9 cellular contexts compared by ENCODE assay signal in the genomic region with DNA sequence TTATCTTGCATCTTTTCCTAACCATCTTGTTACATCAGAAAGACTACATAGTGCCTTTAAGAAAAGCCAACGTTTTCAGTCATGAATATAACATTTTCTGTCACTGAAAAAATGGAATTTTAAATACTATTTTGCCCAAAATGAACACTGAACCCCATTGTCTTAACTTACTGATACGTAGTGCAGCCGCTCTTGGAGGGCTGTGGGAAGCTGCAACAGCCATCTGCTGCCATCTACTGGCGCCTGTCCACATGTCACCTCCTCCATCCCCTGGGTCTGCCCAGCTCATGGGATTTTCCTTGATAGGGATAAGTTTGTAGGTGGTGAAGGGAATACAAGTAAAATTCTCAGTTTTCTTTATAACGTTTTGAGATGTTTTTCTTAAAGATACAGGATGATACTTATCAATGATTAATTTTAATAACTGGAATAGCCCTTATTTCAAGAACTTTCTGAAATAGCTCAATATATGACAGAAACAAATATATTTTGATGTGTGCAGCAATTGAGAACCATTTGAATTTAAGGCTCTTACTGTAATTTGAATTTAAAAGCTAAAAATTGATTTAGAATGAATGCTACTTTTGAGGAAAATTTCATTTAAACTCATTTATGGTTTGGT.
DNase-seq lines count a peak whose midpoint lies in the region; ATAC-seq lines count a peak whose summit lies in the region.
"Had no signal": no experiment of that assay in that cellular context is flagged by ENCODE, and none has a peak within 500 bp of the region (broad histone marks: within the 10 kb centered on the region; RNA-seq: fewer than 3 reads in every experiment).

No MANE protein-coding gene starts in this region.

- H4K91ac ChIP-seq in mesenchymal stem cell (ENCODE audit: low read length), result no peak overlapping the region

- H3K9me3 ChIP-seq in mesenchymal stem cell (ENCODE audit: control insufficient read depth, low read length), result no peaks in the 10 kb centered on the region

- H3K4me2 ChIP-seq in mesenchymal stem cell (ENCODE audit: low read length, poor library complexity, severe bottlenecking), result no peak overlapping the region

- POLR2A ChIA-PET in activated CD4-positive, alpha-beta memory T cell treated with anti-CD3 and anti-CD28 coated beads, Interleukin-2, amount 10 ng/mL, durations not matched to agents 7 days and 5 days (lab: Charles Lee), result interaction anchor here (0.9 kb wide), 1 partner anchor 856 kb away, joined by 3 read pairs; no protein-coding TSS in a partner anchor

- no peak overlapping the region for H3K4ac ChIP-seq in mesenchymal stem cell (ENCODE audit: low read depth in 1 of 2, low read length in 2 of 2)

- H3K79me1 ChIP-seq in mesenchymal stem cell (replicated peaks; ENCODE audit: low read length, poor library complexity, severe bottlenecking), result peaks cover 31% of the 10 kb centered on the region

- WGBS in mesenchymal stem cell, result 7% methylated on average over 3 of the region's 5 CpGs

- H3K27me3 ChIP-seq in mesenchymal stem cell (ENCODE audit: control insufficient read depth in 1 of 2, insufficient read depth in 1 of 2, low read length in 2 of 2), result no peaks in the 10 kb centered on the region

- peaks cover 27% of the 10 kb centered on the region for H3K4me1 Mint-ChIP-seq in activated CD4-positive, alpha-beta memory T cell treated with anti-CD3 and anti-CD28 coated beads, Interleukin-2, amount 10 ng/mL, durations not matched to agents 7 days and 5 days

- DNase-seq in CMK (ENCODE audit: low read depth) (peak; percentile 59), NCI-H748 treated with DMSO at 0.1 percent for 48 hours (lab: John Stamatoyannopoulos, UW) (peak; percentile 89), mesenchymal stem cell (peak; percentile 72)
- DNase-seq in activated CD4-positive, alpha-beta memory T cell treated with anti-CD3 and anti-CD28 coated beads, Interleukin-2, amount 10 ng/mL, durations not matched to agents 7 days and 5 days, result peak; percentile 79
- peak; percentile 38 for DNase-seq in effector CD8-positive, alpha-beta T cell (lab: John Stamatoyannopoulos, UW)
- peak; percentile 40 to 46 for DNase-seq in stimulated activated CD8-positive, alpha-beta memory T cell treated with anti-CD3 and anti-CD28 coated beads, Interleukin-4, amount 100 ng/mL, for 1 hour (ENCODE audit: low read depth in 2 of 2, low spot score in 1 of 2)

- H2AFZ ChIP-seq in mesenchymal stem cell (ENCODE audit: low read depth, low read length), result no peak overlapping the region

- H3K9me3 Mint-ChIP-seq in activated CD4-positive, alpha-beta memory T cell treated with anti-CD3 and anti-CD28 coated beads, Interleukin-2, amount 10 ng/mL, durations not matched to agents 7 days and 5 days, result no peaks in the 10 kb centered on the region
- H3K9me3 Mint-ChIP-seq: dendritic cell treated with granulocyte-macrophage colony-stimulating factor and Interleukin-4, amounts not matched to agents 40 ng/mL and 50 ng/mL, for 4 days had no signal

- no peak overlapping the region for H3K27ac Mint-ChIP-seq in activated CD4-positive, alpha-beta memory T cell treated with anti-CD3 and anti-CD28 coated beads, Interleukin-2, amount 10 ng/mL, durations not matched to agents 7 days and 5 days
- H3K27ac Mint-ChIP-seq: dendritic cell treated with granulocyte-macrophage colony-stimulating factor and Interleukin-4, amounts not matched to agents 40 ng/mL and 50 ng/mL, for 4 days had no signal

- no peak overlapping the region for H2BK12ac ChIP-seq in mesenchymal stem cell (ENCODE audit: low read length in 2 of 2)

- H3K4me3 ChIP-seq in mesenchymal stem cell (ENCODE audit: insufficient read depth in 1 of 2, low read depth in 1 of 2, low read length in 2 of 2), result peak overlapping the region in 1 of 2 experiments; percentile 20

- H2BK5ac ChIP-seq in mesenchymal stem cell (ENCODE audit: low read depth, low read length, poor library complexity, severe bottlenecking), result no peak overlapping the region

- peak overlapping the region; percentile 48 for H3K9ac ChIP-seq in mesenchymal stem cell (ENCODE audit: low read length)

- H2BK120ac ChIP-seq in mesenchymal stem cell (ENCODE audit: low read depth, low read length), result no peak overlapping the region

- H3K4me3 Mint-ChIP-seq in activated CD4-positive, alpha-beta memory T cell treated with anti-CD3 and anti-CD28 coated beads, Interleukin-2, amount 10 ng/mL, durations not matched to agents 7 days and 5 days, result no peak overlapping the region
- H3K4me3 Mint-ChIP-seq: dendritic cell treated with granulocyte-macrophage colony-stimulating factor and Interleukin-4, amounts not matched to agents 40 ng/mL and 50 ng/mL, for 4 days had no signal

- peak overlapping the region; percentile 71 for H3K27ac ChIP-seq in mesenchymal stem cell (ENCODE audit: low read length, poor library complexity, severe bottlenecking)

- no peak overlapping the region for H3K14ac ChIP-seq in mesenchymal stem cell (ENCODE audit: low read length in 2 of 2)

- no peak overlapping the region for H3K18ac ChIP-seq in mesenchymal stem cell (ENCODE audit: low read depth in 1 of 2, low read length in 2 of 2)

- CTCF ChIA-PET in activated CD4-positive, alpha-beta memory T cell treated with anti-CD3 and anti-CD28 coated beads, Interleukin-2, amount 10 ng/mL, durations not matched to agents 7 days and 5 days (lab: Charles Lee), result interaction anchor here (0.6 to 6.0 kb wide), 31 partner anchors 8 to 899 kb away, joined by 3 to 39 read pairs (median 4); a partner anchor contains a TSS

- H3K36me3 ChIP-seq in mesenchymal stem cell (ENCODE audit: control insufficient read depth in 1 of 2, insufficient read depth in 2 of 2, low read depth in 1 of 2, low read length in 2 of 2), result peaks cover 4 to 10% of the 10 kb centered on the region in 2 experiments

- H3K36me3 Mint-ChIP-seq in activated CD4-positive, alpha-beta memory T cell treated with anti-CD3 and anti-CD28 coated beads, Interleukin-2, amount 10 ng/mL, durations not matched to agents 7 days and 5 days (ENCODE audit: low read depth), result no peaks in the 10 kb centered on the region

- peaks cover 14% of the 10 kb centered on the region for H3K27me3 Mint-ChIP-seq in activated CD4-positive, alpha-beta memory T cell treated with anti-CD3 and anti-CD28 coated beads, Interleukin-2, amount 10 ng/mL, durations not matched to agents 7 days and 5 days

- no peak overlapping the region for H3K23ac ChIP-seq in mesenchymal stem cell (ENCODE audit: low read length in 2 of 2)

- ATAC-seq in GM19468 (IDR thresholded peaks at IDR 0.05; ENCODE audit: extremely low read depth, unreplicated experiment) (peak; percentile 58), HG03575 (IDR thresholded peaks at IDR 0.05; ENCODE audit: extremely low read depth, insufficient number of reproducible peaks, low FRiP score, unreplicated experiment) (peak; percentile 54)

- no peak overlapping the region for H2AK5ac ChIP-seq in mesenchymal stem cell (ENCODE audit: low read length, severe bottlenecking)

- no peak overlapping the region for H2BK15ac ChIP-seq in mesenchymal stem cell (ENCODE audit: low read depth, poor library complexity, severe bottlenecking)

- H3K4me1 ChIP-seq in mesenchymal stem cell (ENCODE audit: control insufficient read depth, insufficient read depth, low read depth, low read length), result peaks cover 17% of the 10 kb centered on the region

- no peak overlapping the region for H4K8ac ChIP-seq in mesenchymal stem cell (ENCODE audit: low read length)

Comparison
In these comparisons a context has a peak if more than half of its experiments do, and no peak if none do; other contexts are left out.
1. DNase-seq: peak in every context shown above with its lines; median percentile 89 in NCI-H748 treated with DMSO at 0.1 percent for 48 hours; 79 in activated CD4-positive, alpha-beta memory T cell treated with anti-CD3 and anti-CD28 coated beads, Interleukin-2, amount 10 ng/mL, durations not matched to agents 7 days and 5 days; 72 in mesenchymal stem cell; 59 in CMK; 43 in stimulated activated CD8-positive, alpha-beta memory T cell treated with anti-CD3 and anti-CD28 coated beads, Interleukin-4, amount 100 ng/mL, for 1 hour; 38 in effector CD8-positive, alpha-beta T cell.